ENCODE assay signal across 30 cellular contexts in genomic region chr16:19299565-19299964, GRCh38. TPM values are rescaled to one million over a fixed set of nuclear protein-coding genes. Genes with fewer than 3 reads are reported as not detected.
DNase-seq lines count a peak whose midpoint lies in the region; ATAC-seq and TF ChIP-seq lines count a peak whose summit lies in the region.
"Had no signal": no experiment of that assay in that cellular context is flagged by ENCODE, and none has a peak within 500 bp of the region (broad histone marks: within the 10 kb centered on the region; RNA-seq: fewer than 3 reads in every experiment).

No MANE protein-coding gene starts in this region.

- no peaks in the 10 kb centered on the region for H3K9me3 ChIP-seq in endodermal cell (ENCODE audit: control insufficient read depth, low read length)
- H3K9me3 ChIP-seq: BE2C, BLaER1 had no signal

- no peak overlapping the region for H3K27ac ChIP-seq in endodermal cell (ENCODE audit: low read depth, low read length)
- H3K27ac ChIP-seq: BLaER1 had no signal

- H3K27me3 ChIP-seq in endodermal cell (ENCODE audit: control insufficient read depth, insufficient read depth, low read length, poor library complexity, severe bottlenecking), result no peaks in the 10 kb centered on the region
- H3K27me3 ChIP-seq: BE2C, BLaER1 had no signal

- no peak overlapping the region for H3K4me3 ChIP-seq in endodermal cell (ENCODE audit: low read length)
- H3K4me3 ChIP-seq: BLaER1, GM12878 had no signal

- H3K36me3 Mint-ChIP-seq in endodermal cell (ENCODE audit: low read depth) (no peaks in the 10 kb centered on the region), progenitor cell of endocrine pancreas (ENCODE audit: insufficient read depth) (no peaks in the 10 kb centered on the region)
- peaks cover 4 to 6% of the 10 kb centered on the region in 2 donors for H3K36me3 Mint-ChIP-seq in stimulated activated naive B cell treated with anti-CD40 and anti-IgM and Interleukin-4, amounts not matched to agents 10 μg/mL and 1 μg/mL and 100 μg/mL, for 72 hours
- H3K36me3 Mint-ChIP-seq: CD14-positive monocyte; CD4-positive, alpha-beta memory T cell; CD4-positive, CD25-positive, alpha-beta regulatory T cell; CD8-positive, alpha-beta memory T cell had no signal

- no peak for ATAC-seq in stimulated activated naive B cell treated with anti-CD40 and anti-IgM and Interleukin-4, amounts not matched to agents 10 μg/mL and 1 μg/mL and 100 μg/mL, for 72 hours (replicated peaks)
- no peak for ATAC-seq in GM18861 (IDR thresholded peaks at IDR 0.05; ENCODE audit: unreplicated experiment)
- ATAC-seq: GM12878 had no signal

- 47 to 75% methylated on average over 2 of the region's 2 CpGs for WGBS in endodermal cell (ENCODE audit: insufficient coverage in 1 of 2, insufficient read length in 1 of 2), 2 experiments

- H3K36me3 ChIP-seq in endodermal cell (ENCODE audit: control insufficient read depth, insufficient read depth, low read length), result no peaks in the 10 kb centered on the region
- H3K36me3 ChIP-seq: BE2C, BLaER1 had no signal

- no peak overlapping the region for H3K9ac ChIP-seq in endodermal cell (ENCODE audit: extremely low read depth, low read length, poor library complexity, severe bottlenecking)
- H3K9ac ChIP-seq: BLaER1 had no signal

- H3K9me3 Mint-ChIP-seq in endodermal cell, result no peaks in the 10 kb centered on the region
- peaks cover 3% of the 10 kb centered on the region for H3K9me3 Mint-ChIP-seq in progenitor cell of endocrine pancreas (ENCODE audit: low read depth)
- peaks cover 0 to 7% of the 10 kb centered on the region in 2 donors for H3K9me3 Mint-ChIP-seq in stimulated activated naive B cell treated with anti-CD40 and anti-IgM and Interleukin-4, amounts not matched to agents 10 μg/mL and 1 μg/mL and 100 μg/mL, for 72 hours
- H3K9me3 Mint-ChIP-seq: CD14-positive monocyte; CD8-positive, alpha-beta memory T cell had no signal

- H3K27me3 Mint-ChIP-seq in endodermal cell (ENCODE audit: insufficient read depth) (peaks cover 3% of the 10 kb centered on the region), progenitor cell of endocrine pancreas (peaks cover 4% of the 10 kb centered on the region)
- H3K27me3 Mint-ChIP-seq in stimulated activated naive B cell treated with anti-CD40 and anti-IgM and Interleukin-4, amounts not matched to agents 10 μg/mL and 1 μg/mL and 100 μg/mL, for 72 hours, result peaks cover 10 to 27% of the 10 kb centered on the region in 2 donors

- no peak for TF ChIP-seq CTCF in endodermal cell (conservative IDR thresholded peaks at IDR 0.05)
- TF ChIP-seq CTCF in progenitor cell of endocrine pancreas (IDR thresholded peaks at IDR 0.05; ENCODE audit: unreplicated experiment), result no peak

- peaks cover 13% of the 10 kb centered on the region for H3K4me1 ChIP-seq in endodermal cell (ENCODE audit: control insufficient read depth, insufficient read depth, low read length)
- H3K4me1 ChIP-seq: BE2C, BLaER1 had no signal

- DNase-seq in NCI-H69 (lab: John Stamatoyannopoulos, UW) (peak; percentile 35), endodermal cell (peak; percentile 75), progenitor cell of endocrine pancreas (ENCODE audit: low spot score, unreplicated experiment) (no peak), SHP77 (lab: John Stamatoyannopoulos, UW) (no peak), SW480 (ENCODE audit: low spot score) (no peak)
- no peak for DNase-seq in stimulated activated naive B cell treated with anti-CD40 and anti-IgM and Interleukin-4, amounts not matched to agents 10 μg/mL and 1 μg/mL and 100 μg/mL, for 72 hours
- no peak for DNase-seq in stimulated activated naive CD4-positive, alpha-beta T cell (lab: John Stamatoyannopoulos, UW)
- DNase-seq: 8988T; ACHN; BE2C; C1 segment of cervical spinal cord; CD4-positive, alpha-beta memory T cell; CD4-positive, CD25-positive, alpha-beta regulatory T cell; CD8-positive, alpha-beta memory T cell; COR-L47; DMS 273 treated with DMSO at 0.1 percent for 48 hours; DMS153; DMS53; DMS79; DND-41; EL; GDM1 had no signal

- H3K4me3 Mint-ChIP-seq in endodermal cell (no peak overlapping the region), progenitor cell of endocrine pancreas (ENCODE audit: low read depth) (no peak overlapping the region)
- H3K4me3 Mint-ChIP-seq in stimulated activated naive B cell treated with anti-CD40 and anti-IgM and Interleukin-4, amounts not matched to agents 10 μg/mL and 1 μg/mL and 100 μg/mL, for 72 hours, result no peak overlapping the region
- H3K4me3 Mint-ChIP-seq: CD14-positive monocyte; CD4-positive, alpha-beta memory T cell; CD4-positive, CD25-positive, alpha-beta regulatory T cell; CD8-positive, alpha-beta memory T cell had no signal

- H3K27ac Mint-ChIP-seq in endodermal cell, result peak overlapping the region; percentile 4
- H3K27ac Mint-ChIP-seq in progenitor cell of endocrine pancreas, result peak overlapping the region; percentile 6
- peak overlapping the region; percentile 7 for H3K27ac Mint-ChIP-seq in stimulated activated naive B cell treated with anti-CD40 and anti-IgM and Interleukin-4, amounts not matched to agents 10 μg/mL and 1 μg/mL and 100 μg/mL, for 72 hours
- H3K27ac Mint-ChIP-seq: CD14-positive monocyte; CD4-positive, alpha-beta memory T cell; CD4-positive, CD25-positive, alpha-beta regulatory T cell had no signal

- H3K4me1 Mint-ChIP-seq in endodermal cell (peaks cover 10% of the 10 kb centered on the region), progenitor cell of endocrine pancreas (ENCODE audit: low read depth) (peaks cover 8% of the 10 kb centered on the region)
- peaks cover 24 to 37% of the 10 kb centered on the region in 2 donors for H3K4me1 Mint-ChIP-seq in stimulated activated naive B cell treated with anti-CD40 and anti-IgM and Interleukin-4, amounts not matched to agents 10 μg/mL and 1 μg/mL and 100 μg/mL, for 72 hours
- H3K4me1 Mint-ChIP-seq: CD8-positive, alpha-beta memory T cell had no signal

RNA-seq across cellular contexts. Expression of gene CLEC19A, which starts 14.0 kb away (rescaled TPM):
- 1 to 10 TPM; 1.6 to 1.9 TPM for total RNA-seq in endodermal cell
- polyA plus RNA-seq in endodermal cell (2013, experiment 1 of 2), result 1.4 TPM
- 4.0 TPM for polyA plus RNA-seq in endodermal cell (2013, experiment 2 of 2)
- not detected in 2 replicates for total RNA-seq in progenitor cell of endocrine pancreas
- total RNA-seq: A673; CD4-positive, alpha-beta memory T cell; CD4-positive, CD25-positive, alpha-beta regulatory T cell; CD8-positive, alpha-beta memory T cell; Daoy; G401; GM12878 had no signal
- polyA plus RNA-seq: AG04450; CD14-positive monocyte; CD4-positive, alpha-beta memory T cell; CD4-positive, CD25-positive, alpha-beta regulatory T cell; CD8-positive, alpha-beta memory T cell had no signal

Comparison
In these comparisons a context has a peak if more than half of its experiments do, and no peak if none do; other contexts are left out.
1. DNase-seq: peak in NCI-H69 (single experiment) and endodermal cell (single experiment); none in progenitor cell of endocrine pancreas (single experiment), stimulated activated naive B cell treated with anti-CD40 and anti-IgM and Interleukin-4, amounts not matched to agents 10 μg/mL and 1 μg/mL and 100 μg/mL, for 72 hours (single experiment), SHP77 (0 of 2), SW480 (single experiment) and stimulated activated naive CD4-positive, alpha-beta T cell (0 of 6).
2. Peak in every context shown above with its lines, with median percentiles within 50 percentile points of each other: H3K27ac Mint-ChIP-seq.